Comparison of ENCODE assay signal across 21 cellular contexts in the genomic region with DNA sequence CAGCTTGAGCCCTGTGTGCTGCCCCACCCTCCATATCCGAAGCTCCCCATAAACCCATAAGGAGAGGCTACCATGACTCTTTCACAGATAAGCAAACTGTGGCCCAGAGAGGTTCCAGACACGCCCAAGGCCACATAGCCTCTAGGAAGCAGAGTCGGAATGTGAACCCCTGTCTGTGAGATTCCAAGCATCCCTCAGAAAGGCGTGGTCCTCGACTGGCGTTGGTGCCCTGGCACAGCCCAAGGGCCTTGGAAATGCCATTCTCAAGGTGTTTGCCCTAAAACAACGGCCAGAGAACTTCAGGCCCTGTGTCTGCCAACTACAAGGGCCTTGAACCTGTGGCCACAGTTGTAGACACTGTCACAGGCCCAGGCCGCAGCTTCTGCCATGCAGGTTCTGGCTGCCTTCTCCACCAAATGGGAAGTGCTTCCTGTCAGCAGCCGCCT. TPM values are rescaled to one million over a fixed set of nuclear protein-coding genes. Genes with fewer than 3 reads are reported as not detected.
A peak's percentile ranks its signal among the peaks of the same experiment; 100 is the strongest.
DNase-seq lines count a peak whose midpoint lies in the region; ATAC-seq, FAIRE-seq and TF ChIP-seq lines count a peak whose summit lies in the region.
"Had no signal": no experiment of that assay in that cellular context is flagged by ENCODE, and none has a peak within 500 bp of the region (broad histone marks: within the 10 kb centered on the region; RNA-seq: fewer than 3 reads in every experiment).

No MANE protein-coding gene starts in this region.

- TF ChIP-seq CTCF in RWPE1 (conservative IDR thresholded peaks at IDR 0.05; ENCODE audit: low read depth) (no peak), mucosa of descending colon (IDR thresholded peaks at IDR 0.05) (no peak)

- CTCF ChIA-PET in RWPE1 (lab: Yijun Ruan, JAX) = interaction anchor here (0.6 kb wide), 1 partner anchor 1150 kb away, joined by 5 read pairs; no protein-coding TSS in a partner anchor

- H3K27ac ChIP-seq in RWPE1 = no peak overlapping the region
- H3K27ac ChIP-seq: SJSA1 had no signal

- no peak overlapping the region for H3K4me3 ChIP-seq in mucosa of descending colon
- H3K4me3 ChIP-seq: SJSA1 had no signal

- POLR2A ChIA-PET in RWPE1 (lab: Yijun Ruan, JAX; ENCODE audit: low non-redundant PET) = no interaction called here

- no peak for FAIRE-seq in urothelium cell line (lab: Jason Lieb, UNC)
- FAIRE-seq: G401.6 had no signal

- no peaks in the 10 kb centered on the region for H3K36me3 ChIP-seq in mucosa of descending colon (ENCODE audit: low read depth)
- H3K36me3 ChIP-seq: SJSA1 had no signal

- intact Hi-C loops in mucosa of descending colon (cut with DNase I, micrococcal nuclease) = no loop called here

- ATAC-seq in mucosa of descending colon (peak; percentile 62), HG02798 (IDR thresholded peaks at IDR 0.05; ENCODE audit: poor library complexity, unreplicated experiment) (no peak), GM19467 (IDR thresholded peaks at IDR 0.05; ENCODE audit: unreplicated experiment) (no peak)

- H3K9me3 ChIP-seq in mucosa of descending colon = no peaks in the 10 kb centered on the region
- H3K9me3 ChIP-seq: SJSA1 had no signal

- DNase-seq in HS-27A (ENCODE audit: low read depth) (peak; percentile 9), RWPE1 (ENCODE audit: low spot score) (peak; percentile 46), mucosa of descending colon (peak; percentile 36 to 51 (median 45)), urothelium cell line (ENCODE audit: low spot score) (peak; percentile 29), NCI-H146 (lab: John Stamatoyannopoulos, UW) (no peak)
- DNase-seq: AML-193, DMS 273 treated with DMSO at 0.1 percent for 48 hours, DND-41, H7, Kasumi-1, NCI-H1105, NCI-H1694, NCI-H524, NCI-H82, OCI-M1, RPMI8226, SW 1271 had no signal

- H3K4me1 ChIP-seq in mucosa of descending colon (ENCODE audit: low read depth) = peaks cover 20% of the 10 kb centered on the region
- H3K4me1 ChIP-seq: SJSA1 had no signal

RNA-seq across cellular contexts. Expression of gene DIO3, which starts 8.5 kb away (rescaled TPM):
- total RNA-seq in mucosa of descending colon = 1 to 10 TPM; 1.8 to 2.5 (median 1.9) TPM
- total RNA-seq: SJSA1 had no signal
